8 cellular contexts compared by ENCODE assay signal in genomic region chr11:95417832-95418231, GRCh38.
"Had no signal": no experiment of that assay in that cellular context is flagged by ENCODE, and none has a peak within 500 bp of the region (broad histone marks: within the 10 kb centered on the region; RNA-seq: fewer than 3 reads in every experiment).

No MANE protein-coding gene starts in this region.

- H3K4me3 Mint-ChIP-seq: IgD-negative memory B cell had no signal

- H3K4me2 ChIP-seq: KMS-11 had no signal

- H3K4me1 Mint-ChIP-seq: IgD-negative memory B cell had no signal

- FAIRE-seq: HepG2, HTR-8/SVneo had no signal

- H3K27me3 Mint-ChIP-seq: IgD-negative memory B cell had no signal

- DNase-seq: IMR-90, KBM-7, KG1 had no signal

- H3K27ac Mint-ChIP-seq: IgD-negative memory B cell had no signal

- H3K9ac ChIP-seq: KMS-11 had no signal

- H3K9me3 Mint-ChIP-seq: IgD-negative memory B cell had no signal

- ATAC-seq: HepG2 had no signal

- H3K27ac ChIP-seq: HL-60, KMS-11 had no signal
